1 cellular context compared by ENCODE assay signal in the genomic region with DNA sequence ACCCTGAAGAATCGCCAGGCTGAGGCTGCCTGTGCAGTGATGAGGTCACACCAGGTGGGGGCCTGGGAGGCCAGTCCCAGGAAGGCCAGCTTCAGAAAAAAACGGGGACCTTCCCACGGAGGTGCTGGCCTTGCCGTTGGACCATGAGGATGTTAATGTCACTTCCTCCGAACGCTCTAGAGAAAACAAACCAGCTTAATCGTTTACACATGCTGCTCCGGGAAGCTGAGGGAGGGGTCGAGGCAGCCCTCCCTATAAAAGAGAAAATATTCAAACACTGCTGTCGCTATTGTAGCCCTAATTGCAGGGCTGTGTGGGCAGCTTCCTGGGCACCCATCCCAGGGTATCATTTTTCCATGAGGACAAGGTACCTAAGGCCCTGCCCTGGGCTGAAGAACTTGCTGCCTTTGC.
TF ChIP-seq lines count a peak whose summit lies in the region.

No MANE protein-coding gene starts in this region.

TF ChIP-seq in HepG2, 621 proteins besides CTCF, POLR2A, EP300 and RAD21:
- TF ChIP-seq DNMT3B (CRISPR knock-in tag; conservative IDR thresholded peaks at IDR 0.05) (no peak), ZNF446 (CRISPR knock-in tag; IDR thresholded peaks at IDR 0.05) (no peak), KLF13 (CRISPR knock-in tag; IDR thresholded peaks at IDR 0.05) (no peak), ZNF530 (CRISPR knock-in tag; IDR thresholded peaks at IDR 0.05; ENCODE audit: low read depth) (no peak), GTF2F1 (IDR thresholded peaks at IDR 0.05; ENCODE audit: low read length) (no peak), PBX3 (CRISPR knock-in tag; IDR thresholded peaks at IDR 0.05; ENCODE audit: borderline replicate concordance) (no peak)
- TF ChIP-seq, protein P1, sequence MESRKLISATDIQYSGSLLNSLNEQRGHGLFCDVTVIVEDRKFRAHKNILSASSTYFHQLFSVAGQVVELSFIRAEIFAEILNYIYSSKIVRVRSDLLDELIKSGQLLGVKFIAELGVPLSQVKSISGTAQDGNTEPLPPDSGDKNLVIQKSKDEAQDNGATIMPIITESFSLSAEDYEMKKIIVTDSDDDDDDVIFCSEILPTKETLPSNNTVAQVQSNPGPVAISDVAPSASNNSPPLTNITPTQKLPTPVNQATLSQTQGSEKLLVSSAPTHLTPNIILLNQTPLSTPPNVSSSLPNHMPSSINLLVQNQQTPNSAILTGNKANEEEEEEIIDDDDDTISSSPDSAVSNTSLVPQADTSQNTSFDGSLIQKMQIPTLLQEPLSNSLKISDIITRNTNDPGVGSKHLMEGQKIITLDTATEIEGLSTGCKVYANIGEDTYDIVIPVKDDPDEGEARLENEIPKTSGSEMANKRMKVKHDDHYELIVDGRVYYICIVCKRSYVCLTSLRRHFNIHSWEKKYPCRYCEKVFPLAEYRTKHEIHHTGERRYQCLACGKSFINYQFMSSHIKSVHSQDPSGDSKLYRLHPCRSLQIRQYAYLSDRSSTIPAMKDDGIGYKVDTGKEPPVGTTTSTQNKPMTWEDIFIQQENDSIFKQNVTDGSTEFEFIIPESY (CRISPR knock-in tag; IDR thresholded peaks at IDR 0.05): no peak
- TF ChIP-seq, protein P2, sequence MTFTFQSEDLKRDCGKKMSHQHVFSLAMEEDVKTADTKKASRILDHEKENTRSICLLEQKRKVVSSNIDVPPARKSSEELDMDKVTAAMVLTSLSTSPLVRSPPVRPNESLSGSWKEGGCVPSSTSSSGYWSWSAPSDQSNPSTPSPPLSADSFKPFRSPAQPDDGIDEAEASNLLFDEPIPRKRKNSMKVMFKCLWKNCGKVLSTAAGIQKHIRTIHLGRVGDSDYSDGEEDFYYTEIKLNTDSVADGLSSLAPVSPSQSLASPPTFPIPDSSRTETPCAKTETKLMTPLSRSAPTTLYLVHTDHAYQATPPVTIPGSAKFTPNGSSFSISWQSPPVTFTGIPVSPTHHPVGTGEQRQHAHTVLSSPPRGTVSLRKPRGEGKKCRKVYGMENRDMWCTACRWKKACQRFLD (CRISPR knock-in tag; IDR thresholded peaks at IDR 0.05; ENCODE audit: borderline replicate concordance): no peak
TF ChIP-seq in HepG2: peak in this region for 0.
